ENCODE assay signal across 21 cellular contexts in the genomic region with DNA sequence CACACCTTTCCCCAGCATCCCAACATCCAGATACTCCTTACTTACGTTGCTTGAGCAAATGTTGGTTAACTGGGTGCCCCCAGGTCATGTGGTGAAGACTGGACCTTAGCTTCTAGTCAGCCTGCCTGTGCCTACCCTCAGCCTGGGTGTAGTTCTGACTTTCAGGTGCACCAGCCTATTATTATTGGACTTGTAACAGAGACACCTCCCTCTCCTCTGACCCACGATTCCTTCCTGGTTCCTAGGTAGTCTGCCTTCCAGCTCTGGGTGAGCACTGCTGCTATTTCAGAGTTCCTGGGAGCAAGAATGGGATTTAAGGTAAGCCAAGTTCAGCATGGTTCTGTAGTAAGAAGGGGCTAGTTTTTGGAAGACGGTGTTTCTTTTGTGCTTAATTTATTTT.
"Had no signal": no experiment of that assay in that cellular context is flagged by ENCODE, and none has a peak within 500 bp of the region (broad histone marks: within the 10 kb centered on the region; RNA-seq: fewer than 3 reads in every experiment).

No MANE protein-coding gene starts in this region.

- H3K27ac Mint-ChIP-seq: memory B cell; naive thymus-derived CD8-positive, alpha-beta T cell had no signal

- H3K27me3 ChIP-seq: right atrium auricular region, sigmoid colon, thyroid gland, upper lobe of right lung, vagina had no signal

- H3K9me3 ChIP-seq: left ventricle myocardium inferior, lower lobe of right lung, neutrophil, right atrium auricular region, sigmoid colon, stomach, thyroid gland, upper lobe of right lung, vagina had no signal

- H3K36me3 ChIP-seq: left ventricle myocardium inferior, lower lobe of right lung, neutrophil, right atrium auricular region, sigmoid colon, stomach, thyroid gland, upper lobe of right lung, vagina had no signal

- H3K4me1 Mint-ChIP-seq: memory B cell had no signal

- DNase-seq: cerebellar nuclear complex; effector CD8-positive, alpha-beta T cell; foreskin melanocyte; head of caudate nucleus; hippocampal formation; kidney glomerular epithelial cell; left ventricle myocardium inferior; lower lobe of right lung; naive thymus-derived CD8-positive, alpha-beta T cell; sigmoid colon; stimulated activated CD4-positive, alpha-beta T cell treated with anti-CD3 and anti-CD28 coated beads, Interleukin-12 subunit alpha, Interleukin-12 subunit beta, amount 100 ng/mL, for 4 hours; stimulated activated naive CD4-positive, alpha-beta T cell; stomach; thyroid gland; upper lobe of right lung had no signal

- ATAC-seq: lower lobe of right lung; naive thymus-derived CD8-positive, alpha-beta T cell; upper lobe of right lung had no signal

- H3K36me3 Mint-ChIP-seq: memory B cell; naive thymus-derived CD8-positive, alpha-beta T cell had no signal

- H3K4me3 ChIP-seq: coronary artery, left ventricle myocardium inferior, lower lobe of right lung, right atrium auricular region, sigmoid colon, skin epidermis, stomach, thyroid gland, upper lobe of right lung, vagina had no signal

- H3K27ac ChIP-seq: coronary artery, left ventricle myocardium inferior, lower lobe of right lung, neutrophil, right atrium auricular region, sigmoid colon, skin epidermis, stomach, thyroid gland, upper lobe of right lung, vagina had no signal

- H3K4me3 Mint-ChIP-seq: memory B cell; naive thymus-derived CD8-positive, alpha-beta T cell had no signal

- H3K9me3 Mint-ChIP-seq: memory B cell; naive thymus-derived CD8-positive, alpha-beta T cell had no signal

- H3K4me1 ChIP-seq: upper lobe of right lung had no signal
